ENCODE assay signal across 13 cellular contexts in the genomic region with DNA sequence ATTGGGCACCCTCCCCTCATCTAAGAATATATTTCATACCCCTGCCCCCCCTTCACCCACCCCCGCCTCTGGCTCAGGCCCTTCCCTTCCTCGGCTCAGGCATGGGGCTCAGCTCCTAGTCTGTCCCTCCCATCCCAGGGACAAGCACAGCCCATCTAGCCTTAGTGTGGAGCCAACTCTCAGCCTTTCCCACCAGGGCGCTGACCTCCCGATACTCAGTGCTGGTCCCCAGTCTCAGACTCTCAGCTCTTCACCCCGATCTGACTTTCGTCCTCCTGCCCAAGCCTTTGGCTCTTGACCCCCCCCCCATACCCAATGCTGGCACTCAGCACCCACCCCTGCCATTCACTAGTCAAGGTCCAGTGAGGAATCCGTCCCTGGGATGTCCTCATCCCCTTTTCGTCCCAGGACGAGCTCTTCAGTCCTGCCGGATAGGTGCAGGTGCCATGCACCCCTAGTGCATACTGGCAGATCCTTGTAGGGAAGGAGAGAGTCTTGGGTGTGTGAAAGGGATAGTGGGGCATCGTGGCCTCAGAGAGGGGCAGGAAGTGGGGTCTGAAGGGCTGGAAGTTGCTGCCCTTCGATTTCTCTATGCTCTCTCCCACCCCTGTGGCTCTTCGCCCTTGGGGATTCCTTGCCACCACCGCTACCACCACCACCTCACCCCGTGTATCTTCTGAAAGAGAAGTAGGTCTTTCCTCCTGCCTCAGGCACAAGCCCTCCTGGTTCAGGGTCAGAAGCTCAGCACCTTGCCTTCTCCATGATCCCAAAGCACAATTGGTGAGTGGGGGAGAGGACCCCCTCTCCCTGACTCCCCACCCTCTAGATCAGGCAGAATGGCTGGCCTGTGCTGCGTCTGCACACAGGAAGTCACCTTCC. TPM values are rescaled to one million over a fixed set of nuclear protein-coding genes. Genes with fewer than 3 reads are reported as not detected.
DNase-seq lines count a peak whose midpoint lies in the region; ATAC-seq, FAIRE-seq and TF ChIP-seq lines count a peak whose summit lies in the region.
"Had no signal": no experiment of that assay in that cellular context is flagged by ENCODE, and none has a peak within 500 bp of the region (broad histone marks: within the 10 kb centered on the region; RNA-seq: fewer than 3 reads in every experiment).

No MANE protein-coding gene starts in this region.

- H3K4me3 Mint-ChIP-seq in T-helper 2 cell treated with Interferon-gamma antibody and Interleukin-4, amounts not matched to agents 5 μg/mL and 100 μg/mL, for 36 hours, result peak overlapping the region; percentile 79
- H3K4me3 Mint-ChIP-seq in Caco-2 (ENCODE audit: unreplicated experiment), result peak overlapping the region; percentile 62

- no peaks in the 10 kb centered on the region for H3F3A ChIP-seq in neural cell (ENCODE audit: insufficient read depth, low read length, poor library complexity, severe bottlenecking)

- H3K4me3 ChIP-seq in Caco-2 (ENCODE audit: low read depth, low read length), result no peak overlapping the region
- no peak overlapping the region for H3K4me3 ChIP-seq in K562
- peak overlapping the region; percentile 64 for H3K4me3 ChIP-seq in neural cell (ENCODE audit: low read length)
- no peak overlapping the region for H3K4me3 ChIP-seq in mucosa of descending colon
- H3K4me3 ChIP-seq in lower lobe of right lung, result no peak overlapping the region

- in situ Hi-C loops in K562 (cut with MboI), result no loop called here

- H3K27me3 Mint-ChIP-seq in T-helper 2 cell treated with Interferon-gamma antibody and Interleukin-4, amounts not matched to agents 5 μg/mL and 100 μg/mL, for 36 hours (ENCODE audit: low read depth), result peaks cover 46% of the 10 kb centered on the region
- H3K27me3 Mint-ChIP-seq in Caco-2 (ENCODE audit: insufficient read depth, unreplicated experiment), result peaks cover 30% of the 10 kb centered on the region

- H4K20me1 ChIP-seq in K562 (replicated peaks; ENCODE audit: control insufficient read depth, insufficient read depth, low read length) (peaks cover 18% of the 10 kb centered on the region), neural cell (ENCODE audit: insufficient read depth) (no peaks in the 10 kb centered on the region)

- no peak for DNase-seq in T-helper 2 cell treated with Interferon-gamma antibody and Interleukin-4, amounts not matched to agents 5 μg/mL and 100 μg/mL, for 36 hours (ENCODE audit: low spot score)
- DNase-seq in T-helper 2 cell (no peak), Caco-2 (peak in 1 of 2 experiments; percentile 38), K562 (ENCODE audit: extremely low read depth in 1 of 4, low spot score in 3 of 4) (peak in 1 of 4 experiments; percentile 6), mucosa of descending colon (no peak), lower lobe of right lung (no peak)
- DNase-seq: DMS 273 treated with DMSO at 0.1 percent for 48 hours, erythroblast had no signal

- POLR2A ChIA-PET in Caco-2 (lab: Charles Lee), result no interaction called here
- POLR2A ChIA-PET in K562 (lab: Yijun Ruan, JAX), result interaction anchor here (0.6 to 1.9 kb wide), 4 partner anchors 28 to 212 kb away, joined by 3 to 8 read pairs (median 4); no protein-coding TSS in a partner anchor

- H3K9me3 Mint-ChIP-seq in T-helper 2 cell treated with Interferon-gamma antibody and Interleukin-4, amounts not matched to agents 5 μg/mL and 100 μg/mL, for 36 hours, result no peaks in the 10 kb centered on the region
- H3K9me3 Mint-ChIP-seq in Caco-2 (ENCODE audit: unreplicated experiment), result no peaks in the 10 kb centered on the region

- peaks cover 10% of the 10 kb centered on the region; the same call in 1 of the 2 replicates for H3K4me1 ChIP-seq in Caco-2
- H3K4me1 ChIP-seq in K562 (replicated peaks in 1 of 2; ENCODE audit: control insufficient read depth in 2 of 2, insufficient read depth in 2 of 2, low read length in 2 of 2), result peaks cover 3 to 23% of the 10 kb centered on the region in 2 experiments; a peak in 4 of 5 replicates
- H3K4me1 ChIP-seq in mucosa of descending colon (ENCODE audit: low read depth), result peaks cover 14% of the 10 kb centered on the region
- H3K4me1 ChIP-seq in lower lobe of right lung, result peaks cover 11% of the 10 kb centered on the region

- TF ChIP-seq EP300 in K562 (IDR thresholded peaks at IDR 0.05; ENCODE audit: low read length) (no peak), neural cell (conservative IDR thresholded peaks at IDR 0.05; ENCODE audit: poor library complexity, severe bottlenecking) (no peak)

- no peak overlapping the region for H3K27ac Mint-ChIP-seq in T-helper 2 cell treated with Interferon-gamma antibody and Interleukin-4, amounts not matched to agents 5 μg/mL and 100 μg/mL, for 36 hours
- no peak overlapping the region for H3K27ac Mint-ChIP-seq in Caco-2 (ENCODE audit: unreplicated experiment)

- peaks cover 5% of the 10 kb centered on the region for H3K4me1 Mint-ChIP-seq in T-helper 2 cell treated with Interferon-gamma antibody and Interleukin-4, amounts not matched to agents 5 μg/mL and 100 μg/mL, for 36 hours (ENCODE audit: low read depth)
- no peaks in the 10 kb centered on the region for H3K4me1 Mint-ChIP-seq in Caco-2 (ENCODE audit: low read depth, unreplicated experiment)

- no peak for TF ChIP-seq CTCF in Caco-2 (IDR thresholded peaks at IDR 0.05; ENCODE audit: insufficient read depth in 1 of 2, low read depth in 1 of 2, low read length in 1 of 2, severe bottlenecking in 1 of 2, unreplicated experiment in 1 of 2)
- no peak for TF ChIP-seq CTCF in K562 (IDR thresholded peaks at IDR 0.05 in 2 of 3, conservative IDR thresholded peaks at IDR 0.05 in 1 of 3; ENCODE audit: insufficient read depth in 2 of 3, low read depth in 1 of 3, low read length in 3 of 3)
- TF ChIP-seq CTCF in neural cell (IDR thresholded peaks at IDR 0.05; ENCODE audit: poor library complexity, severe bottlenecking), result no peak
- no peak for TF ChIP-seq CTCF in mucosa of descending colon (IDR thresholded peaks at IDR 0.05)
- no peak for TF ChIP-seq CTCF in lower lobe of right lung (IDR thresholded peaks at IDR 0.05)

- TF ChIP-seq RAD21 in K562 (CRISPR knock-in tag; conservative IDR thresholded peaks at IDR 0.05 in 1 of 2, IDR thresholded peaks at IDR 0.05 in 1 of 2), result no peak
- TF ChIP-seq RAD21 in neural cell (conservative IDR thresholded peaks at IDR 0.05), result no peak

- no peak overlapping the region for H3K27ac ChIP-seq in K562 (ENCODE audit: extremely low read depth, low read depth, low read length)
- no peak overlapping the region for H3K27ac ChIP-seq in neural cell (ENCODE audit: low read length)
- H3K27ac ChIP-seq in lower lobe of right lung, result no peak overlapping the region
- H3K27ac ChIP-seq: tibial nerve had no signal

- H3K4me2 ChIP-seq in K562 (ENCODE audit: insufficient read depth, low read length), result peak overlapping the region; percentile 75; the same call in 1 of the 2 replicates
- H3K4me2 ChIP-seq in neural cell (ENCODE audit: low read length), result no peak overlapping the region

- TF ChIP-seq POLR2A in K562 (conservative IDR thresholded peaks at IDR 0.05), result no peak

- CTCF ChIA-PET in Caco-2 (lab: Charles Lee), result interaction anchor here (0.9 to 14.2 kb wide), 15 partner anchors 9 to 313 kb away, joined by 3 to 437 read pairs (median 8); no protein-coding TSS in a partner anchor
- CTCF ChIA-PET in K562 (lab: Yijun Ruan, JAX; ENCODE audit: low intra/inter-chr PET ratio), result interaction anchor here (0.7 to 1.4 kb wide), 5 partner anchors 38 to 420 kb away, joined by 3 to 4 read pairs (median 3); no protein-coding TSS in a partner anchor

- BruUV-seq in Caco-2 (replicated peaks; lab: Mats Ljungman, UMichigan) (no TSS peak), K562 (replicated peaks; lab: Mats Ljungman, UMichigan) (no TSS peak)

- intact Hi-C loops in Caco-2 (cut with micrococcal nuclease; ENCODE audit: unreplicated experiment) (loop anchor here (10.0 kb wide), 1 partner anchor 538 kb away; no protein-coding TSS in a partner anchor), K562 (cut with micrococcal nuclease) (loop anchor here (10.0 kb wide), 1 partner anchor 538 kb away; no protein-coding TSS in a partner anchor), mucosa of descending colon (cut with DNase I, micrococcal nuclease) (loop anchor here (10.0 kb wide), 1 partner anchor 308 kb away; no protein-coding TSS in a partner anchor), lower lobe of right lung (cut with DNase I) (no loop called here)

- H3K9ac ChIP-seq in K562 (ENCODE audit: insufficient read depth in 1 of 2, low read depth in 2 of 2, low read length in 2 of 2), result no peak overlapping the region
- H3K9ac ChIP-seq in neural cell (ENCODE audit: low read length), result no peak overlapping the region

- H3K27me3 ChIP-seq in Caco-2 (replicated peaks; ENCODE audit: control insufficient read depth, insufficient read depth, low read length) (peaks cover 6% of the 10 kb centered on the region), K562 (ENCODE audit: control insufficient read depth in 2 of 2, insufficient read depth in 2 of 2, low read length in 2 of 2) (peaks cover 24 to 48% of the 10 kb centered on the region in 2 experiments), neural cell (ENCODE audit: insufficient read depth, low read depth, low read length) (peaks cover 47% of the 10 kb centered on the region), lower lobe of right lung (ENCODE audit: low read depth) (peaks cover 52% of the 10 kb centered on the region)

- no peaks in the 10 kb centered on the region for H3K36me3 Mint-ChIP-seq in T-helper 2 cell treated with Interferon-gamma antibody and Interleukin-4, amounts not matched to agents 5 μg/mL and 100 μg/mL, for 36 hours (ENCODE audit: low read depth)
- no peaks in the 10 kb centered on the region for H3K36me3 Mint-ChIP-seq in Caco-2 (ENCODE audit: insufficient read depth, unreplicated experiment)

- ATAC-seq in K562 (no peak), mucosa of descending colon (no peak), lower lobe of right lung (no peak), GM18909 (IDR thresholded peaks at IDR 0.05; ENCODE audit: poor library complexity, unreplicated experiment) (no peak)
- ATAC-seq: left lobe of liver had no signal

- no peak for FAIRE-seq in K562 (lab: Jason Lieb, UNC)

- 5% methylated on average over 14 of the region's 16 CpGs for WGBS in K562 (ENCODE audit: insufficient coverage, low coverage, missing lambda C conversion rate)

- H3K9me3 ChIP-seq in Caco-2 (no peaks in the 10 kb centered on the region), K562 (replicated peaks; ENCODE audit: control insufficient read depth, insufficient read depth, low read depth, low read length) (no peaks in the 10 kb centered on the region), neural cell (ENCODE audit: low read length) (no peaks in the 10 kb centered on the region), mucosa of descending colon (no peaks in the 10 kb centered on the region), lower lobe of right lung (no peaks in the 10 kb centered on the region)
- H3K9me3 ChIP-seq: tibial nerve had no signal

- H3K79me2 ChIP-seq in K562 (ENCODE audit: control insufficient read depth, insufficient read depth, low read length), result no peaks in the 10 kb centered on the region
- no peaks in the 10 kb centered on the region for H3K79me2 ChIP-seq in neural cell (replicated peaks; ENCODE audit: insufficient read depth, low read length)

- H3K36me3 ChIP-seq in Caco-2 (ENCODE audit: control insufficient read depth, insufficient read depth, low read length) (no peaks in the 10 kb centered on the region), K562 (ENCODE audit: control insufficient read depth, insufficient read depth, low read length) (no peaks in the 10 kb centered on the region), neural cell (ENCODE audit: insufficient read depth, low read length) (no peaks in the 10 kb centered on the region), mucosa of descending colon (ENCODE audit: low read depth) (no peaks in the 10 kb centered on the region), lower lobe of right lung (no peaks in the 10 kb centered on the region)
- H3K36me3 ChIP-seq: tibial nerve had no signal

- H2AFZ ChIP-seq in K562 (ENCODE audit: low read depth, low read length), result no peak overlapping the region
- H2AFZ ChIP-seq in neural cell (ENCODE audit: low read depth, low read length), result no peak overlapping the region

- peaks cover 4% of the 10 kb centered on the region for H3K9me1 ChIP-seq in K562 (ENCODE audit: control insufficient read depth, insufficient read depth, low read length)

- no peaks in the 10 kb centered on the region for H3K9me2 ChIP-seq in neural cell (ENCODE audit: insufficient read depth, low read length)

RNA-seq across cellular contexts. Expression of gene TPBGL, which starts 2.4 kb away (rescaled TPM):
- total RNA-seq in Caco-2 (2022) (0.18 and 0.19 TPM in 2 replicates), K562 (2014; rRNA removed) (not detected in 2 replicates), K562 (2014; rRNA removed; fragmentation: Illumina TruSeq; extraction: Trizol) (not detected in 2 replicates), K562 (2015; rRNA removed; fragmentation: Illumina TruSeq; extraction: Trizol) (0.04 TPM in 1 of 2 replicates, not detected in the other), K562 (2021) (0.11 and 0.22 TPM in 2 replicates), mucosa of descending colon (under 1 TPM in 2 of 3 donors, not detected in 1; 0.17 to 0.57 TPM), lower lobe of right lung (0.47 TPM)
- not detected in 2 replicates for total RNA-seq in K562 (2011; cell fraction: chromatin; rRNA removed; ENCODE audit: low replicate concordance)
- total RNA-seq in K562 (2011; cell fraction: nucleolus; rRNA removed), result 0.26 TPM in 1 of 2 replicates, not detected in the other
- 0.15 TPM in 1 of 2 replicates, not detected in the other for total RNA-seq in K562 (2011; cell fraction: nucleoplasm; rRNA removed)
- polyA plus RNA-seq in K562 (2011; rRNA removed) (not detected in 2 replicates), K562 (2014; fragmentation: Illumina TruSeq; extraction: Trizol) (0.06 and 0.11 TPM in 2 replicates), K562 (2014; fragmentation: Nextera tagmentation; extraction: Ambion mirVana) (not detected), K562 (2014; rRNA removed) (not detected in 2 replicates), neural cell (not detected in 2 replicates)
- 0.04 TPM in 1 of 2 replicates, not detected in the other for polyA plus RNA-seq in K562 (2011; cell fraction: cytosol; rRNA removed)
- 0.04 TPM in 2 replicates for polyA plus RNA-seq in K562 (2011; cell fraction: nucleus; rRNA removed)
- 0.06 and 0.20 TPM in 2 replicates for polyA plus RNA-seq in K562 (2012)
- not detected in 2 replicates for polyA minus RNA-seq in K562 (2011; rRNA and poly(A)+ RNA removed)
- polyA minus RNA-seq in K562 (2011; cell fraction: cytosol; rRNA and poly(A)+ RNA removed), result not detected in 2 replicates
- polyA minus RNA-seq in K562 (2011; cell fraction: nucleus; rRNA and poly(A)+ RNA removed), result not detected in 2 replicates
- 0.35 and 0.49 TPM in 2 replicates for polyA minus RNA-seq in neural cell
- total RNA-seq: A172, left lobe of liver had no signal
